ENCODE assay signal across 8 cellular contexts in genomic region chr10:100364735-100365391, GRCh38. TPM values are rescaled to one million over a fixed set of nuclear protein-coding genes. Genes with fewer than 3 reads are reported as not detected.
DNase-seq lines count a peak whose midpoint lies in the region; ATAC-seq, FAIRE-seq and TF ChIP-seq lines count a peak whose summit lies in the region.

No MANE protein-coding gene starts in this region.

- WGBS in testis, 2 donors: 42 to 43% methylated on average over 7 of the region's 7 CpGs

- no peak overlapping the region for H3K4me3 ChIP-seq in astrocyte of the cerebellum (ENCODE audit: low read depth, low read length)
- H3K4me3 ChIP-seq in testis: no peak overlapping the region

- H3K4me1 ChIP-seq in testis: peaks cover 36% of the 10 kb centered on the region

- no peaks in the 10 kb centered on the region for H3K27me3 ChIP-seq in testis

- ATAC-seq in HG02798 (IDR thresholded peaks at IDR 0.05; ENCODE audit: poor library complexity, unreplicated experiment): no peak

- H3K9me3 ChIP-seq in testis: no peaks in the 10 kb centered on the region

- peak; percentile 96 for FAIRE-seq in islet of Langerhans (lab: Jason Lieb, UNC)
- no peak for FAIRE-seq in GM19239 (lab: Jason Lieb, UNC)

- no peaks in the 10 kb centered on the region for H3K36me3 ChIP-seq in testis (ENCODE audit: low read depth, missing control alignments)

- TF ChIP-seq CTCF in astrocyte of the cerebellum (IDR thresholded peaks at IDR 0.05; ENCODE audit: low read depth, low read length, missing control alignments) (no peak), testis (IDR thresholded peaks at IDR 0.05) (no peak)

- intact Hi-C loops in testis (cut with DNase I; ENCODE audit: low total_unique reads): no loop called here

- peak overlapping the region in 1 of 2 donors; percentile 4 for H3K27ac ChIP-seq in testis

- in situ Hi-C loops in astrocyte of the cerebellum (cut with HindIII; ENCODE audit: low sequenced_read_pairs): no loop called here

- DNase-seq in DMS153 (lab: John Stamatoyannopoulos, UW) (peak; percentile 91), NCI-H2029 treated with DMSO at 0.1 percent for 48 hours (lab: John Stamatoyannopoulos, UW) (peak; percentile 27), astrocyte of the cerebellum (ENCODE audit: low read depth) (peak; percentile 61), testis (peak; percentile 87), NCI-H2227 treated with DMSO at 0.1 percent for 48 hours (lab: John Stamatoyannopoulos, UW) (no peak), GM19239 (ENCODE audit: insufficient read length, low spot score) (no peak)

- TF ChIP-seq POLR2A in testis (IDR thresholded peaks at IDR 0.05): no peak

RNA-seq across cellular contexts. Expression of gene SCD, which starts 17.8 kb away (rescaled TPM):
- total RNA-seq in testis: 100 to 1,000 TPM; 147 to 196 TPM
- 121 TPM for polyA plus RNA-seq in testis (ENCODE audit: insufficient read depth, low read depth, low replicate concordance)

RNA-seq across cellular contexts. Expression of gene PKD2L1, which starts 34.8 kb away (rescaled TPM):
- total RNA-seq in testis: 1 to 10 TPM in 1 of 2 donors, under 1 TPM in 1; 0.99 to 1.6 TPM
- polyA plus RNA-seq in testis (ENCODE audit: insufficient read depth, low read depth, low replicate concordance): 4.7 TPM

Comparison
In these comparisons a context has a peak if more than half of its experiments do, and no peak if none do; other contexts are left out.
1. DNase-seq: peak in DMS153 (single experiment), NCI-H2029 treated with DMSO at 0.1 percent for 48 hours (single experiment), astrocyte of the cerebellum (single experiment) and testis (single experiment); none in NCI-H2227 treated with DMSO at 0.1 percent for 48 hours (single experiment) and GM19239 (single experiment).